Comparison of ENCODE assay signal across 14 cellular contexts in genomic region chr4:155143512-155143911, GRCh38.
"Had no signal": no experiment of that assay in that cellular context is flagged by ENCODE, and none has a peak within 500 bp of the region (broad histone marks: within the 10 kb centered on the region; RNA-seq: fewer than 3 reads in every experiment).

No MANE protein-coding gene starts in this region.

- H3K4me3 ChIP-seq: body of pancreas, colonic mucosa, left ventricle myocardium inferior, neural progenitor cell, pancreas had no signal

- DNase-seq: activated CD4-positive, alpha-beta T cell treated with anti-CD3 and anti-CD28 coated beads, Interleukin-2, amount 50 U/mL, for 1 hour; activated CD8-positive, alpha-beta memory T cell treated with anti-CD3 and anti-CD28 coated beads for 24 hours; activated gamma-delta T cell treated with Interleukin-2 at 50 U/mL for 16 hours; amniotic stem cell; body of pancreas; caudate nucleus; colonic mucosa; left ventricle myocardium inferior; naive B cell; pancreas had no signal

- H3K36me3 ChIP-seq: colonic mucosa, left ventricle myocardium inferior, neural progenitor cell, pancreas had no signal

- ATAC-seq: activated CD4-positive, CD25-positive, alpha-beta regulatory T cell treated with anti-CD3 and anti-CD28 coated beads, Interleukin-2, amount 50 U/mL, for 24 hours; body of pancreas; esophagus mucosa; pancreas; stimulated activated effector memory CD8-positive, alpha-beta T cell treated with anti-CD3 and anti-CD28 coated beads, Interleukin-12 subunit alpha, Interleukin-12 subunit beta, amount 100 ng/mL, for 72 hours had no signal

- H3K27me3 ChIP-seq: body of pancreas, colonic mucosa, neural progenitor cell, pancreas had no signal
